25 cellular contexts compared by ENCODE assay signal in the genomic region with DNA sequence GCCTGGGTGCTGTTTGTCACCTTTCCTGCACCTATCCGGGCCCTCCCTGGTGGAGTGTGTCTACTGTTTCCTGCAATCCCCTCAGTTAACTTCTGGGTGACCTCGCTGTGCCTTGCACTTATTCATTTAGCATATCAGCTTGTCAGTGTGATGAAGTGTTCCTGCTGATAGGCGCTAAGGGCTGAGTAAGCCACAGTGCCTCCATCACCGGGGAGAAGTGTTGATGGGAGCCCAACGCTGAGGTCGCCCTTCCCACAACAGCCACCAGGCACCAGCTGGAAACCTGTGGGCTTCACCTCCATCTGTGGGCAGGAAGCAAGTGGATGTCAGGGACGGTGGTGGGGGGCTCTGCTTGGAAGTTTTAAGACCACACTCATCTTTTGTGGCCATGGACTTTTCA.
DNase-seq lines count a peak whose midpoint lies in the region; ATAC-seq and TF ChIP-seq lines count a peak whose summit lies in the region.
"Had no signal": no experiment of that assay in that cellular context is flagged by ENCODE, and none has a peak within 500 bp of the region (broad histone marks: within the 10 kb centered on the region; RNA-seq: fewer than 3 reads in every experiment).

No MANE protein-coding gene starts in this region.

- H3K9me3 ChIP-seq in right atrium auricular region (no peaks in the 10 kb centered on the region), endodermal cell (ENCODE audit: control insufficient read depth, low read length) (no peaks in the 10 kb centered on the region)
- H3K9me3 ChIP-seq: ascending aorta, stomach, tibial nerve had no signal

- POLR2A ChIA-PET in HEK293T (lab: Yijun Ruan, JAX), result no interaction called here

- DNase-seq in DMS 273 (lab: John Stamatoyannopoulos, UW; ENCODE audit: unreplicated experiment) (peak; percentile 8), DMS 273 treated with DMSO at 0.1 percent for 48 hours (lab: John Stamatoyannopoulos, UW) (no peak), Right ventricle myocardium superior (peak; percentile 45), right atrium auricular region (ENCODE audit: low spot score) (no peak), endodermal cell (no peak), progenitor cell of endocrine pancreas (ENCODE audit: low spot score, unreplicated experiment) (peak; percentile 11), HEK293T (ENCODE audit: extremely low spot score) (no peak)
- DNase-seq: activated CD8-positive, alpha-beta T cell treated with anti-CD3 and anti-CD28 coated beads, Interleukin-2, amount 10 ng/mL, durations not matched to agents 7 days and 5 days; activated naive CD4-positive, alpha-beta T cell; activated T-cell treated with anti-CD3 and anti-CD28 coated beads, Interleukin-2, amount 50 U/mL, for 1 hour; AML-193; DMS79 treated with DMSO at 0.1 percent for 48 hours; effector CD4-positive, alpha-beta T cell; H9; islet precursor cell; NCI-H526; small intestine; stimulated activated CD4-positive, alpha-beta T cell treated with anti-CD3 and anti-CD28 coated beads, Interleukin-4, amount 100 ng/mL, for 4 hours; stomach had no signal

- peaks cover 0 to 7% of the 10 kb centered on the region in 2 donors for H3K4me1 ChIP-seq in right atrium auricular region
- no peaks in the 10 kb centered on the region for H3K4me1 ChIP-seq in endodermal cell (ENCODE audit: control insufficient read depth, insufficient read depth, low read length)
- H3K4me1 ChIP-seq: ascending aorta, stomach had no signal

- H3K27me3 Mint-ChIP-seq in endodermal cell (ENCODE audit: insufficient read depth) (no peaks in the 10 kb centered on the region), progenitor cell of endocrine pancreas (no peaks in the 10 kb centered on the region)

- H3K36me3 Mint-ChIP-seq in endodermal cell (ENCODE audit: low read depth), result no peaks in the 10 kb centered on the region
- H3K36me3 Mint-ChIP-seq in progenitor cell of endocrine pancreas (ENCODE audit: insufficient read depth), result no peaks in the 10 kb centered on the region

- H3K9me3 Mint-ChIP-seq in endodermal cell (no peaks in the 10 kb centered on the region), progenitor cell of endocrine pancreas (ENCODE audit: low read depth) (peaks cover 2% of the 10 kb centered on the region)
- H3K9me3 Mint-ChIP-seq: H9, IgD-negative memory B cell had no signal

- TF ChIP-seq CTCF in right atrium auricular region (IDR thresholded peaks at IDR 0.05) (no peak), endodermal cell (conservative IDR thresholded peaks at IDR 0.05) (peak; percentile 30), progenitor cell of endocrine pancreas (IDR thresholded peaks at IDR 0.05; ENCODE audit: unreplicated experiment) (no peak)

- H3K27me3 ChIP-seq in right atrium auricular region, result no peaks in the 10 kb centered on the region
- H3K27me3 ChIP-seq in endodermal cell (ENCODE audit: control insufficient read depth, insufficient read depth, low read length, poor library complexity, severe bottlenecking), result no peaks in the 10 kb centered on the region
- H3K27me3 ChIP-seq: ascending aorta, stomach, tibial nerve had no signal

- intact Hi-C loops in Right ventricle myocardium superior (cut with DNase I), result no loop called here

- 91% methylated on average over 7 of the region's 7 CpGs; no CpG with 5 or more reads in 1 of the 2 experiments for WGBS in endodermal cell (ENCODE audit: insufficient coverage in 1 of 2, insufficient read length in 1 of 2), 2 experiments

- H3K4me3 ChIP-seq in right atrium auricular region (no peak overlapping the region), endodermal cell (ENCODE audit: low read length) (no peak overlapping the region)
- H3K4me3 ChIP-seq: ascending aorta, stomach, tibial nerve had no signal

- H3K4me1 Mint-ChIP-seq in endodermal cell (peaks cover 6% of the 10 kb centered on the region), progenitor cell of endocrine pancreas (ENCODE audit: low read depth) (peaks cover 35% of the 10 kb centered on the region)

- peak; percentile 84 for ATAC-seq in Right ventricle myocardium superior (ENCODE audit: poor library complexity)
- no peak for ATAC-seq in GM21723 (IDR thresholded peaks at IDR 0.05; ENCODE audit: unreplicated experiment)
- ATAC-seq: activated CD8-positive, alpha-beta T cell treated with anti-CD3 and anti-CD28 coated beads, Interleukin-2, amount 10 ng/mL, durations not matched to agents 7 days and 5 days; esophagus mucosa had no signal

- no peak overlapping the region for H3K27ac Mint-ChIP-seq in endodermal cell
- peak overlapping the region; percentile 68 for H3K27ac Mint-ChIP-seq in progenitor cell of endocrine pancreas
- H3K27ac Mint-ChIP-seq: activated CD8-positive, alpha-beta T cell treated with anti-CD3 and anti-CD28 coated beads, Interleukin-2, amount 10 ng/mL, durations not matched to agents 7 days and 5 days; H9; IgD-negative memory B cell had no signal

- CTCF ChIA-PET in HEK293T (lab: Yijun Ruan, JAX), result no interaction called here

- no peaks in the 10 kb centered on the region for H3K36me3 ChIP-seq in right atrium auricular region
- H3K36me3 ChIP-seq in endodermal cell (ENCODE audit: control insufficient read depth, insufficient read depth, low read length), result no peaks in the 10 kb centered on the region
- H3K36me3 ChIP-seq: ascending aorta, stomach, tibial nerve had no signal

- H3K4me3 Mint-ChIP-seq in endodermal cell (no peak overlapping the region), progenitor cell of endocrine pancreas (ENCODE audit: low read depth) (no peak overlapping the region)
- H3K4me3 Mint-ChIP-seq: activated CD8-positive, alpha-beta T cell treated with anti-CD3 and anti-CD28 coated beads, Interleukin-2, amount 10 ng/mL, durations not matched to agents 7 days and 5 days; H9; IgD-negative memory B cell had no signal

- no peak overlapping the region for H3K27ac ChIP-seq in right atrium auricular region
- no peak overlapping the region for H3K27ac ChIP-seq in endodermal cell (ENCODE audit: low read depth, low read length)
- H3K27ac ChIP-seq: 22Rv1, ascending aorta, stomach, tibial nerve had no signal

- H3K9ac ChIP-seq in endodermal cell (ENCODE audit: extremely low read depth, low read length, poor library complexity, severe bottlenecking), result no peak overlapping the region

TF ChIP-seq in HEK293T, 16 proteins besides CTCF, POLR2A, EP300 and RAD21:
- TF ChIP-seq SP1 (IDR thresholded peaks at IDR 0.05) (no peak), FOXM1 (IDR thresholded peaks at IDR 0.05; ENCODE audit: borderline replicate concordance) (no peak), ARNT (IDR thresholded peaks at IDR 0.05) (no peak), CTBP1 (IDR thresholded peaks at IDR 0.05; ENCODE audit: borderline replicate concordance) (no peak), ZNF384 (IDR thresholded peaks at IDR 0.05) (no peak), BHLHE40 (IDR thresholded peaks at IDR 0.05; ENCODE audit: borderline replicate concordance) (no peak), HDGF (IDR thresholded peaks at IDR 0.05; ENCODE audit: borderline replicate concordance) (no peak), L3MBTL2 (conservative IDR thresholded peaks at IDR 0.05) (no peak), FOXA1 (IDR thresholded peaks at IDR 0.05) (no peak)

Comparison
In these comparisons a context has a peak if more than half of its experiments do, and no peak if none do; other contexts are left out.
1. DNase-seq: peak in DMS 273 (single experiment), Right ventricle myocardium superior (single experiment) and progenitor cell of endocrine pancreas (single experiment); none in DMS 273 treated with DMSO at 0.1 percent for 48 hours (single experiment), right atrium auricular region (single experiment), endodermal cell (single experiment) and HEK293T (single experiment).